Comparison of ENCODE assay signal across 8 cellular contexts in genomic region chr1:11929849-11930248, GRCh38.
DNase-seq lines count a peak whose midpoint lies in the region; ATAC-seq and TF ChIP-seq lines count a peak whose summit lies in the region.

No MANE protein-coding gene starts in this region.

- TF ChIP-seq CTCF in GM10266 (IDR thresholded peaks at IDR 0.05; ENCODE audit: control insufficient read depth, insufficient read depth, low read depth, missing control alignments) = no peak
- no peak for TF ChIP-seq CTCF in cardiac fibroblast (IDR thresholded peaks at IDR 0.05; ENCODE audit: low read depth, low read length)

- H3K9me3 ChIP-seq in muscle layer of colon (ENCODE audit: low read length) = no peaks in the 10 kb centered on the region

- H3K4me1 Mint-ChIP-seq in stimulated activated naive B cell treated with anti-CD40 and anti-IgM and Interleukin-4, amounts not matched to agents 10 μg/mL and 1 μg/mL and 100 μg/mL, for 72 hours = peaks cover 7 to 18% of the 10 kb centered on the region in 2 donors

- H3K27ac Mint-ChIP-seq in stimulated activated naive B cell treated with anti-CD40 and anti-IgM and Interleukin-4, amounts not matched to agents 10 μg/mL and 1 μg/mL and 100 μg/mL, for 72 hours = no peak overlapping the region

- no peaks in the 10 kb centered on the region for H3K9me3 Mint-ChIP-seq in stimulated activated naive B cell treated with anti-CD40 and anti-IgM and Interleukin-4, amounts not matched to agents 10 μg/mL and 1 μg/mL and 100 μg/mL, for 72 hours

- peaks cover 4 to 5% of the 10 kb centered on the region in 2 donors for H3K36me3 Mint-ChIP-seq in stimulated activated naive B cell treated with anti-CD40 and anti-IgM and Interleukin-4, amounts not matched to agents 10 μg/mL and 1 μg/mL and 100 μg/mL, for 72 hours

- no peak overlapping the region for H3K9ac ChIP-seq in muscle layer of colon (ENCODE audit: low read length)

- peak overlapping the region; percentile 63 for H3K27ac ChIP-seq in muscle layer of colon (ENCODE audit: low read depth, low read length)

- ATAC-seq in stimulated activated naive B cell treated with anti-CD40 and anti-IgM and Interleukin-4, amounts not matched to agents 10 μg/mL and 1 μg/mL and 100 μg/mL, for 72 hours (replicated peaks) = no peak
- ATAC-seq in HG02571 (IDR thresholded peaks at IDR 0.05; ENCODE audit: unreplicated experiment) = no peak

- H3K27me3 Mint-ChIP-seq in stimulated activated naive B cell treated with anti-CD40 and anti-IgM and Interleukin-4, amounts not matched to agents 10 μg/mL and 1 μg/mL and 100 μg/mL, for 72 hours = no peaks in the 10 kb centered on the region

- no peak overlapping the region for H3K4me3 Mint-ChIP-seq in stimulated activated naive B cell treated with anti-CD40 and anti-IgM and Interleukin-4, amounts not matched to agents 10 μg/mL and 1 μg/mL and 100 μg/mL, for 72 hours

- H3K4me1 ChIP-seq in muscle layer of colon (ENCODE audit: insufficient read depth, low read length) = peaks cover 28% of the 10 kb centered on the region

- no peaks in the 10 kb centered on the region for H3K36me3 ChIP-seq in muscle layer of colon (ENCODE audit: insufficient read depth, low read length)

- DNase-seq in GM10266 (ENCODE audit: extremely low spot score) (peak; percentile 64), NCI-H2029 treated with DMSO at 0.1 percent for 48 hours (lab: John Stamatoyannopoulos, UW) (peak; percentile 76), cardiac fibroblast (ENCODE audit: low read depth in 2 of 2) (peak; percentile 71 to 85)
- no peak for DNase-seq in activated T-cell treated with anti-CD3 and anti-CD28 coated beads, Interleukin-2, amount 50 U/mL, for 48 hours
- DNase-seq in stimulated activated naive B cell treated with anti-CD40 and anti-IgM and Interleukin-4, amounts not matched to agents 10 μg/mL and 1 μg/mL and 100 μg/mL, for 72 hours = no peak
- no peak for DNase-seq in stimulated activated CD4-positive, alpha-beta T cell treated with anti-CD3 and anti-CD28 coated beads, Interleukin-2, amount 100 ng/mL, for 24 hours

- H3K4me3 ChIP-seq in cardiac fibroblast (replicated peaks in 1 of 2; ENCODE audit: low read depth in 2 of 2, low read length in 2 of 2) = no peak overlapping the region
- H3K4me3 ChIP-seq in muscle layer of colon (ENCODE audit: low read depth in 1 of 2, low read length in 2 of 2) = peak overlapping the region in 1 of 2 donors; percentile 14

- H3K27me3 ChIP-seq in muscle layer of colon (ENCODE audit: control insufficient read depth in 1 of 2, insufficient read depth in 2 of 2, low read length in 2 of 2) = no peaks in the 10 kb centered on the region

Comparison
In these comparisons a context has a peak if more than half of its experiments do, and no peak if none do; other contexts are left out.
1. DNase-seq: peak in GM10266 (single experiment), NCI-H2029 treated with DMSO at 0.1 percent for 48 hours (single experiment) and cardiac fibroblast (2 of 2); none in activated T-cell treated with anti-CD3 and anti-CD28 coated beads, Interleukin-2, amount 50 U/mL, for 48 hours (0 of 2), stimulated activated naive B cell treated with anti-CD40 and anti-IgM and Interleukin-4, amounts not matched to agents 10 μg/mL and 1 μg/mL and 100 μg/mL, for 72 hours (single experiment) and stimulated activated CD4-positive, alpha-beta T cell treated with anti-CD3 and anti-CD28 coated beads, Interleukin-2, amount 100 ng/mL, for 24 hours (0 of 2).